ENCODE assay signal across 27 cellular contexts in the genomic region with DNA sequence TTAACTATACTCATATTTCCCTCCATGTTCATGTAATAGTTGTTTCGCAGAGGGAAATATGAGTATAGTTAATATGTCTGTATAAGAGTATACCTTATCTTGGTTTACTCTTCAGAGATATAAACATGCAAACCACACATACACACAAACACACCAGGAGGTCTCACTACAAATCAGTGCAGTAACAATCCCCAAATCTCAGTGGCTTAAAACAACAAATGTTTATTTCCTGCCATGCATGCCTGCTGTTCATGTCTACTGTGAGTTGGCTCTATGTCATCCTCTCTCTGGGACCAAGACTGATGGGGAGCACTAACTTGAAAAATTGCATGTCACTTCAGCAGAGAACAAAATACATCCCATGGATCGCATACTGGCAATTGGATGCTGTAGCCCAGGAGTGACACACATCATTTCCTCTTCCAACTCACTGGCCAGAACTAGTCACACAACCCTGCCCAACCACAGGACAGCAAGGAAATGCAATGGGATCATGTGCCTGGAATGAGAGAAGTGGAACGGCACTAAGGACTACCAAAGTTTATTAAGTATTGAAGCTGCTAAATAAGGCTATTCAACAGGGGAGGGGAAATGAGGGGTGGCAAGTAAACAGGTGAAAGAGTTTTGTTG.
"Had no signal": no experiment of that assay in that cellular context is flagged by ENCODE, and none has a peak within 500 bp of the region (broad histone marks: within the 10 kb centered on the region; RNA-seq: fewer than 3 reads in every experiment).

No MANE protein-coding gene starts in this region.

- H3K27me3 ChIP-seq: cardiac muscle cell, Peyer's patch had no signal

- H3K4me3 Mint-ChIP-seq: activated B cell treated with CpG ODN at 0.5 μM for 24 hours; activated CD4-positive, alpha-beta T cell treated with anti-CD3 and anti-CD28 coated beads, Interleukin-2, amount 10 ng/mL, durations not matched to agents 24 days and 14 days; activated naive CD4-positive, alpha-beta T cell treated with anti-CD3 and anti-CD28 coated beads for 36 hours; activated naive CD8-positive, alpha-beta T cell; activated T-helper 17 cell treated with anti-CD3 and anti-CD28 coated beads, Interleukin-2, amount 50 U/mL, for 72 hours; brain; T-helper 1 cell treated with Interleukin-12 subunit alpha and Interleukin-12 subunit beta and Interleukin-4 antibody, amounts not matched to agents 30 μg/mL and 1 μg/mL, for 36 hours had no signal

- H3K27ac ChIP-seq: cardiac muscle cell, Peyer's patch had no signal

- ATAC-seq: activated T-helper 17 cell treated with anti-CD3 and anti-CD28 coated beads, Interleukin-2, amount 50 U/mL, for 72 hours had no signal

- H3K9me3 Mint-ChIP-seq: activated B cell treated with CpG ODN at 0.5 μM for 24 hours; activated naive CD4-positive, alpha-beta T cell treated with anti-CD3 and anti-CD28 coated beads for 36 hours; activated T-helper 17 cell treated with anti-CD3 and anti-CD28 coated beads, Interleukin-2, amount 50 U/mL, for 72 hours; brain; T-helper 1 cell treated with Interleukin-12 subunit alpha and Interleukin-12 subunit beta and Interleukin-4 antibody, amounts not matched to agents 30 μg/mL and 1 μg/mL, for 36 hours had no signal

- H3K4me3 ChIP-seq: cardiac muscle cell, Peyer's patch had no signal

- H3K27me3 Mint-ChIP-seq: activated B cell treated with CpG ODN at 0.5 μM for 24 hours; activated CD4-positive, alpha-beta T cell treated with anti-CD3 and anti-CD28 coated beads, Interleukin-2, amount 10 ng/mL, durations not matched to agents 24 days and 14 days; activated naive CD8-positive, alpha-beta T cell; activated T-helper 17 cell treated with anti-CD3 and anti-CD28 coated beads, Interleukin-2, amount 50 U/mL, for 72 hours had no signal

- H3K4me1 Mint-ChIP-seq: activated B cell treated with CpG ODN at 0.5 μM for 24 hours; activated T-helper 17 cell treated with anti-CD3 and anti-CD28 coated beads, Interleukin-2, amount 50 U/mL, for 72 hours had no signal

- H3K4me1 ChIP-seq: Peyer's patch had no signal

- H3K36me3 ChIP-seq: cardiac muscle cell, Peyer's patch had no signal

- FAIRE-seq: astrocyte, colon had no signal

- H3K9me3 ChIP-seq: Peyer's patch had no signal

- H3K36me3 Mint-ChIP-seq: activated naive CD8-positive, alpha-beta T cell; brain had no signal

- DNase-seq: activated B cell treated with CpG ODN at 0.5 μM for 24 hours; activated CD4-positive, alpha-beta T cell treated with anti-CD3 and anti-CD28 coated beads for 1 hour; activated CD4-positive, alpha-beta T cell treated with anti-CD3 and anti-CD28 coated beads, Interleukin-2, amount 10 ng/mL, durations not matched to agents 24 days and 14 days; activated CD4-positive, alpha-beta T cell treated with anti-CD3 and anti-CD28 coated beads, Interleukin-2, amount 50 U/mL, for 48 hours; activated CD8-positive, alpha-beta memory T cell treated with anti-CD3 and anti-CD28 coated beads for 24 hours; activated gamma-delta T cell; activated naive CD4-positive, alpha-beta T cell treated with anti-CD3 and anti-CD28 coated beads for 36 hours; activated T-cell treated with anti-CD3 and anti-CD28 coated beads for 4 hours; activated T-cell treated with anti-CD3 and anti-CD28 coated beads, Interleukin-2, amount 50 U/mL, for 48 hours; amygdala; NCI-H1417; NCI-H1694; NCI-H2029; NCI-H345; NCI-H510A treated with DMSO at 0.1 percent for 48 hours; NCI-H69; NK-92 treated with Interleukin-12 subunit alpha and Interleukin-12 subunit beta, amount 100 ng/mL, for 24 hours; Peyer's patch; SHP77 treated with DMSO at 0.1 percent for 48 hours; T-helper 9 cell had no signal

- H3K27ac Mint-ChIP-seq: activated B cell treated with CpG ODN at 0.5 μM for 24 hours; activated CD4-positive, alpha-beta T cell treated with anti-CD3 and anti-CD28 coated beads, Interleukin-2, amount 10 ng/mL, durations not matched to agents 24 days and 14 days; activated naive CD4-positive, alpha-beta T cell treated with anti-CD3 and anti-CD28 coated beads for 36 hours; activated naive CD8-positive, alpha-beta T cell; activated T-helper 17 cell treated with anti-CD3 and anti-CD28 coated beads, Interleukin-2, amount 50 U/mL, for 72 hours; brain; T-helper 1 cell treated with Interleukin-12 subunit alpha and Interleukin-12 subunit beta and Interleukin-4 antibody, amounts not matched to agents 30 μg/mL and 1 μg/mL, for 36 hours had no signal
